8 cellular contexts compared by ENCODE assay signal in the genomic region with DNA sequence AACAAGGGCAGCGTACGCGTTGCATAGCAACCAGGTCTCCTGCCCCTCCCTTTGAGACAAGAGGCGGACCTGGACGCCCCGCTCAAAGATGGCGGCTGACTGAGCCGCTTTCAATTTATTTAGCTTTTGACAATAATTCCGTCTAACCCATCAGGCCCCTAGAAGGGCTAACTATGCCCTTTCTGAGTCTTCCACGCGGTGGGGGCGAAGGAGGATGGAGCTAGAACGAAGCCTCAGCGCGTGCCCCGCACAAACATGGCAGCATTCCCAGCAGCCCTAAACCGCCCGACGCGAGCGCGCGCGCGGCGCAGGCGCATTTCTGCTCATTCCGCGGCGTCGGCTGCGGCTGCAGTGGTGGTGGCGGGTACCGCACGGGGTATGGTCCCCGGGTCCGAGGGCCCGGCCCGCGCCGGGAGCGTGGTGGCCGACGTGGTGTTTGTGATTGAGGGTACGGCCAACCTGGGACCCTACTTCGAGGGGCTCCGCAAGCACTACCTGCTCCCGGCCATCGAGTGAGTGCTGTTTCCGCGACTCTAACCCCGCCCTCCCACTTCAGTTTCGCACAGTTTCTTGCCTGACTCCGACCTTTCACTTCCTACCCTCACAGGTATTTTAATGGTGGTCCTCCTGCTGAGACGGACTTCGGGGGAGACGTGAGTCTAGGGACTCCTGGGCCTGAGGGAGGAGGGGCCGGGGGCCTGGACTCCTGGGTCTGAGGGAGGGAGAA. TPM values are rescaled to one million over a fixed set of nuclear protein-coding genes. Genes with fewer than 3 reads are reported as not detected.
DNase-seq lines count a peak whose midpoint lies in the region; ATAC-seq and TF ChIP-seq lines count a peak whose summit lies in the region.

Gene MED25, plus strand, starts transcription at position 326 of the 727 bp plus-strand sequence. Its CDS starts 53 bp downstream, at position 379.

- H3K27me3 ChIP-seq in GM23248 (replicated peaks; ENCODE audit: insufficient read depth): no peaks in the 10 kb centered on the region

- H3K27me3 Mint-ChIP-seq in nephron progenitor cell (ENCODE audit: low read depth, poor library complexity): no peaks in the 10 kb centered on the region
- no peaks in the 10 kb centered on the region for H3K27me3 Mint-ChIP-seq in stimulated activated naive CD8-positive, alpha-beta T cell treated with anti-CD3 and anti-CD28 coated beads, Interleukin-15, amount 100 ng/mL, for 72 hours

- H3K4me1 Mint-ChIP-seq in nephron progenitor cell: peaks cover 44% of the 10 kb centered on the region
- H3K4me1 Mint-ChIP-seq in stimulated activated naive CD8-positive, alpha-beta T cell treated with anti-CD3 and anti-CD28 coated beads, Interleukin-15, amount 100 ng/mL, for 72 hours: peaks cover 36% of the 10 kb centered on the region

- POLR2A ChIA-PET in RWPE1 (lab: Yijun Ruan, JAX; ENCODE audit: low non-redundant PET): interaction anchor here (0.8 kb wide), 1 partner anchor 21 kb away, joined by 10 read pairs; no protein-coding TSS in a partner anchor

- H3K9me3 ChIP-seq in GM23248 (ENCODE audit: low read depth): no peaks in the 10 kb centered on the region

- peak; percentile 79 for ATAC-seq in stimulated activated naive CD8-positive, alpha-beta T cell treated with anti-CD3 and anti-CD28 coated beads, Interleukin-15, amount 100 ng/mL, for 72 hours

- in situ Hi-C loops in GM23248 (cut with MboI): no loop called here

- H3K4me3 ChIP-seq in GM23248 (peak within 1 kb of the TSS; percentile 89), fibroblast of the aortic adventitia (ENCODE audit: low read depth, low read length) (peak within 1 kb of the TSS; percentile 99)

- H3K27ac Mint-ChIP-seq in nephron progenitor cell: peak within 1 kb of the TSS; percentile 100
- peak within 1 kb of the TSS; percentile 98 to 99 for H3K27ac Mint-ChIP-seq in stimulated activated naive CD8-positive, alpha-beta T cell treated with anti-CD3 and anti-CD28 coated beads, Interleukin-15, amount 100 ng/mL, for 72 hours

- H4K20me1 ChIP-seq in GM23248 (ENCODE audit: insufficient read depth): no peaks in the 10 kb centered on the region

- CTCF ChIA-PET in RWPE1 (lab: Yijun Ruan, JAX): no interaction called here

- H3K27ac ChIP-seq in GM23248: peak within 1 kb of the TSS; percentile 96
- H3K27ac ChIP-seq in RWPE1: peak within 1 kb of the TSS; percentile 97

- H3K79me2 ChIP-seq in GM23248 (ENCODE audit: insufficient read depth): peaks cover 44% of the 10 kb centered on the region

- no peak for TF ChIP-seq CTCF in RWPE1 (conservative IDR thresholded peaks at IDR 0.05; ENCODE audit: low read depth)
- TF ChIP-seq CTCF in fibroblast of the aortic adventitia (IDR thresholded peaks at IDR 0.05; ENCODE audit: insufficient read depth, low read length): peak; percentile 36
- TF ChIP-seq CTCF in nephron progenitor cell (IDR thresholded peaks at IDR 0.05): no peak

- DNase-seq in EL: peak; percentile 83
- peak; percentile 94 for DNase-seq in GM23248
- peak; percentile 80 for DNase-seq in LHCN-M2 (ENCODE audit: low read depth)
- DNase-seq in RWPE1 (ENCODE audit: low spot score): peak; percentile 82
- peak; percentile 95 for DNase-seq in activated effector memory CD4-positive, alpha-beta T cell treated with anti-CD3 and anti-CD28 coated beads, Interleukin-2, amount 50 U/mL, for 16 hours
- DNase-seq in fibroblast of the aortic adventitia (ENCODE audit: low read depth): peak; percentile 89
- DNase-seq in nephron progenitor cell: peak; percentile 88
- peak; percentile 90 for DNase-seq in stimulated activated naive CD8-positive, alpha-beta T cell treated with anti-CD3 and anti-CD28 coated beads, Interleukin-15, amount 100 ng/mL, for 72 hours

- H3K4me3 Mint-ChIP-seq in nephron progenitor cell: peak within 1 kb of the TSS; percentile 99
- peak within 1 kb of the TSS; percentile 90 to 99 for H3K4me3 Mint-ChIP-seq in stimulated activated naive CD8-positive, alpha-beta T cell treated with anti-CD3 and anti-CD28 coated beads, Interleukin-15, amount 100 ng/mL, for 72 hours

- H3K4me1 ChIP-seq in GM23248 (ENCODE audit: insufficient read depth): peaks cover 14% of the 10 kb centered on the region

- peak within 1 kb of the TSS; percentile 95 for H3K9ac ChIP-seq in GM23248

- H2AFZ ChIP-seq in GM23248: peak within 1 kb of the TSS; percentile 75

- no peaks in the 10 kb centered on the region for H3K36me3 ChIP-seq in GM23248 (ENCODE audit: low read depth)

- H3K4me2 ChIP-seq in GM23248 (ENCODE audit: unreplicated experiment): peak within 1 kb of the TSS; percentile 80

- WGBS in GM23248 (ENCODE audit: low coverage in 1 of 2, low lambda C conversion rate in 2 of 2, missing lambda C conversion rate in 2 of 2), 2 experiments: 1% methylated on average over 58 of the region's 58 CpGs

- H3K9me2 ChIP-seq in GM23248 (ENCODE audit: insufficient read depth): no peaks in the 10 kb centered on the region

- no peaks in the 10 kb centered on the region for H3K9me3 Mint-ChIP-seq in nephron progenitor cell
- H3K9me3 Mint-ChIP-seq in stimulated activated naive CD8-positive, alpha-beta T cell treated with anti-CD3 and anti-CD28 coated beads, Interleukin-15, amount 100 ng/mL, for 72 hours: no peaks in the 10 kb centered on the region

- peaks cover 12% of the 10 kb centered on the region for H3K36me3 Mint-ChIP-seq in nephron progenitor cell (ENCODE audit: low read depth)

- no peaks in the 10 kb centered on the region for H3F3A ChIP-seq in GM23248 (ENCODE audit: insufficient read depth)

RNA-seq across cellular contexts. Expression of gene MED25, which starts in this region (rescaled TPM):
- 21.8 and 24.2 TPM in 2 replicates for total RNA-seq in GM23248 (2014; rRNA removed; shearing (Covaris generic))
- polyA plus RNA-seq in GM23248 (2016; fragmentation: Nextera tagmentation; extraction: Ambion mirVana): 17.4 and 21.9 TPM in 2 replicates
- total RNA-seq in LHCN-M2 (2014; rRNA removed): 19.0 and 23.1 TPM in 2 replicates
- polyA plus RNA-seq in LHCN-M2 (2012): 29.1 TPM
- total RNA-seq in fibroblast of the aortic adventitia (ENCODE audit: low replicate concordance): 19.4 and 21.7 TPM in 2 replicates

Comparison
In these comparisons a context has a peak if more than half of its experiments do, and no peak if none do; other contexts are left out.
1. Peak in every context shown above with its lines: DNase-seq, ATAC-seq, H3K4me3 ChIP-seq and H3K27ac ChIP-seq.